8 cellular contexts compared by ENCODE assay signal in the genomic region with DNA sequence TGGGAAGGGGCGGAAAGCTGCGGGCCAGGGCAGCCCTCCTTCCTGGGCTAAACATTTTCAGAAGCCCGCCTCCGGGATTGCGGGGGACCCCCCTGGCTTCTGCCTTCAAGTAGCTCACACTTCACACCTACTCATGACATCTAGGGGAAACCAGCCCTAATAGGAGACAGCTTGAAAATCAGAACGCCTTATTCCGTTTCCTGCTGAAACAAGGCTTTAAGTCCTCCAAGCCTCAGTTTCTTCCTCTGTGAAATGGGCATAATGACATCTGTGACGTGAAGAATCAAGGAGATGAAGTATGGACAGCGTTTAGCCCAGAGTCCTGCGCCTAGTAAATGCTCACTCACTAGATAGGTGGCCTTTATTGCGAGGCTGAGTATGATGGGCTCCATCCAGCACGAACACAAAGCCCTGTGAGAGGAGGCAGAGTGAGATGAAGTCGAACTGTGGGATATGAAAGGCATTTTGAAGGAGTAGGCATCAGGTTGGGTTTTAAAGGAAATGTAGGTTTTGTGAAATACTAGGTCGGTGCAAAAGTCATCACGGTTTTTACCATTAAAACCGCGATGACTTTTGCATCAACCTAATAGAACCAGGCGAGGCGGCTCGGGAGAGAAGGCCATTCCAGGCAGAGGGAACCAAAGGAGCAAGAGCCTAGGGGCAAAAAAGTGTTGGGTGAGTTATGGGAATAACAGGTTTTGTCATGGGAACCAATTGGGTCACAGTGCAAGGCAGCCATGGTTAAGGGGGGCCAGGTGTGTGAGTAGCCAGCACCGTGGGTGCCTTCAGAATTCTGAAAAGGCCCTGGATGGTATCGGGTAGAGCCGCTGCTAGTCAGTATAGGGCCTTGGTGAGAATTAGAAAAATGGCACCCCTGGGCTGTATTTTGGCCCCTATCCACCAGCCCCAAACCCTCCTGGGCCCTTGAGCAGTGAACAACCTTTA. TPM values are rescaled to one million over a fixed set of nuclear protein-coding genes. Genes with fewer than 3 reads are reported as not detected.
DNase-seq lines count a peak whose midpoint lies in the region; ATAC-seq and TF ChIP-seq lines count a peak whose summit lies in the region.

No MANE protein-coding gene starts in this region.

- peak overlapping the region; percentile 98 for H2AFZ ChIP-seq in mammary epithelial cell (ENCODE audit: low read depth, low read length)

- CTCF ChIA-PET in mammary epithelial cell (lab: Charles Lee; ENCODE audit: low non-redundant PET): interaction anchor here (0.6 kb wide), 1 partner anchor 44 kb away, joined by 3 read pairs; no protein-coding TSS in a partner anchor

- WGBS in mammary epithelial cell (ENCODE audit: low coverage, missing lambda C conversion rate): 58% methylated on average over 20 of the region's 23 CpGs

- DNase-seq in AG09309 (ENCODE audit: low read depth) (no peak), mammary epithelial cell (no peak), NCI-H748 (lab: John Stamatoyannopoulos, UW; ENCODE audit: unreplicated experiment) (no peak), C1 segment of cervical spinal cord (lab: John Stamatoyannopoulos, UW) (no peak)

- H4K20me1 ChIP-seq in mammary epithelial cell (ENCODE audit: insufficient read depth, low read length): no peaks in the 10 kb centered on the region

- no peaks in the 10 kb centered on the region for H3K27me3 ChIP-seq in mammary epithelial cell (ENCODE audit: insufficient read depth, low read length)
- H3K27me3 ChIP-seq in muscle layer of colon (ENCODE audit: control insufficient read depth in 1 of 2, insufficient read depth in 2 of 2, low read length in 2 of 2): no peaks in the 10 kb centered on the region

- H3K27ac ChIP-seq in mammary epithelial cell (ENCODE audit: insufficient read depth, low read depth, low read length) (no peak overlapping the region), muscle layer of colon (ENCODE audit: low read depth, low read length) (peak overlapping the region; percentile 97)

- intact Hi-C loops in mammary epithelial cell (cut with micrococcal nuclease): no loop called here

- dilution Hi-C loops in mammary epithelial cell (cut with HindIII; ENCODE audit: low sequenced_read_pairs): no loop called here

- peaks cover 40% of the 10 kb centered on the region for H3K79me2 ChIP-seq in mammary epithelial cell (ENCODE audit: insufficient read depth, low read length)

- H3K9ac ChIP-seq in mammary epithelial cell (ENCODE audit: insufficient read depth, low read length) (peak overlapping the region; percentile 59), muscle layer of colon (ENCODE audit: low read length) (peak overlapping the region; percentile 45)

- peak overlapping the region; percentile 96 for H3K4me2 ChIP-seq in mammary epithelial cell (ENCODE audit: insufficient read depth, low read depth, low read length)

- H3K36me3 ChIP-seq in mammary epithelial cell (ENCODE audit: insufficient read depth, low read length): no peaks in the 10 kb centered on the region
- no peaks in the 10 kb centered on the region for H3K36me3 ChIP-seq in muscle layer of colon (ENCODE audit: insufficient read depth, low read length)

- in situ Hi-C loops in mammary epithelial cell (cut with MboI; ENCODE audit: low sequenced_read_pairs in 2 of 2): no loop called here

- peaks cover 22% of the 10 kb centered on the region for H3K4me1 ChIP-seq in mammary epithelial cell (ENCODE audit: insufficient read depth, low read length)
- H3K4me1 ChIP-seq in muscle layer of colon (ENCODE audit: insufficient read depth, low read length): peaks cover 26% of the 10 kb centered on the region

- ATAC-seq in HG02943 (IDR thresholded peaks at IDR 0.05; ENCODE audit: low read depth, unreplicated experiment) (peak; percentile 19), HG03159 (IDR thresholded peaks at IDR 0.05; ENCODE audit: unreplicated experiment) (no peak), HG02763 (IDR thresholded peaks at IDR 0.05; ENCODE audit: unreplicated experiment) (no peak)

- TF ChIP-seq CTCF in AG09309 (IDR thresholded peaks at IDR 0.05; ENCODE audit: control insufficient read depth, insufficient read depth, low read depth, low read length, missing control alignments): no peak
- no peak for TF ChIP-seq CTCF in mammary epithelial cell (conservative IDR thresholded peaks at IDR 0.05 in 1 of 2, IDR thresholded peaks at IDR 0.05 in 1 of 2; ENCODE audit: extremely low read depth in 1 of 2, insufficient read depth in 1 of 2, low read depth in 1 of 2, low read length in 2 of 2)

- no peaks in the 10 kb centered on the region for H3K9me3 ChIP-seq in mammary epithelial cell (replicated peaks; ENCODE audit: insufficient read depth, low read length)
- H3K9me3 ChIP-seq in muscle layer of colon (ENCODE audit: low read length): no peaks in the 10 kb centered on the region

- H3K4me3 ChIP-seq in AG09309 (ENCODE audit: control insufficient read depth, low read depth, low read length): peak overlapping the region; percentile 95
- peak overlapping the region; percentile 63 to 95 (median 92) for H3K4me3 ChIP-seq in mammary epithelial cell (replicated peaks in 1 of 3; ENCODE audit: insufficient read depth in 1 of 3, low read depth in 2 of 3, low read length in 3 of 3)
- H3K4me3 ChIP-seq in muscle layer of colon (ENCODE audit: low read depth in 1 of 2, low read length in 2 of 2): peak overlapping the region; percentile 87 to 88

- BruUV-seq in mammary epithelial cell (replicated peaks; lab: Mats Ljungman, UMichigan): no TSS peak

RNA-seq across cellular contexts. Expression of a gene that starts 1.0 kb away (rescaled TPM):
- total RNA-seq in mammary epithelial cell: 10 to 100 TPM; 33.5 to 50.5 TPM
- polyA plus RNA-seq in mammary epithelial cell: 22.3 TPM
- polyA minus RNA-seq in mammary epithelial cell: 47.3 TPM

RNA-seq across cellular contexts. Expression of a gene that starts 33.0 kb away (rescaled TPM):
- not detected for total RNA-seq in mammary epithelial cell
- polyA plus RNA-seq in mammary epithelial cell: not detected
- polyA minus RNA-seq in mammary epithelial cell: 0.47 TPM
